Comparison of ENCODE assay signal across 9 cellular contexts in the genomic region with DNA sequence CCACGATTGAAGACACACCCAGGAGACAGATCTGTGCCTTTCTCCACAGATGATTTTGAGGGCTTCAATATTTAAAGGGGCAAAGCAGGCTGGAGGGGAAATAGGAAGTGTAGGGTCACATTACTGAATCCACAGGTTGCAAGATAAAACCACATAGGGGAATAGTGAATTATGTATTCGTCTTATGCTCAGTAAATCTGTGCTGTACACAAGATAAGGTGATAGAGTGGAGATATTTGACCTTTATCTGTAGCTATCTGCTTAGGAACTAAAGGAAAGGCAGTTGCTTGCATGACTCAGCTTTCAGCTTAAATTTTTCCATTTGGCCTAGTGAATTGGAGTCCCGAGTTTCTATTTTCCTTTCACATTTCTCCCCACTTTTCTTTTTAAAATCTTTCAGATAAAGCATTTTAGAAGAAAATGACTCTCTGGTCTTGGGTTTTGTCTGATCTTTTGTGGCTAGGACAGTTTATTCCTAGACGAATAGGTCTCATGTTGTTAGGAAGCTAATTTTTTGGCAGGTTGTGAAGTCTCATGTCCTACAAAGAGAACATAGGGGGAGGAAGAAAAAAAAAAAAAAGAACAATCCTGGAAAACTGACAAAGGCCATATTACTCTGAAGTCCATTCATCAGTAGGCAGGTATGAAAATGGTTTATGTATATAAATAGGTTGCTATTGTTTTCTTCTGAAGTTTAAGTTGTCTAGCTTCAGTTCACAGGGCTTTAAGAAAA. TPM values are rescaled to one million over a fixed set of nuclear protein-coding genes. Genes with fewer than 3 reads are reported as not detected.
DNase-seq lines count a peak whose midpoint lies in the region; ATAC-seq, FAIRE-seq and TF ChIP-seq lines count a peak whose summit lies in the region.
"Had no signal": no experiment of that assay in that cellular context is flagged by ENCODE, and none has a peak within 500 bp of the region (broad histone marks: within the 10 kb centered on the region; RNA-seq: fewer than 3 reads in every experiment).

No MANE protein-coding gene starts in this region.

- H3K9me3 Mint-ChIP-seq in brain: no peaks in the 10 kb centered on the region
- H3K9me3 Mint-ChIP-seq in activated CD4-positive, alpha-beta memory T cell treated with anti-CD3 and anti-CD28 coated beads for 36 hours: no peaks in the 10 kb centered on the region

- H2AFZ ChIP-seq in HepG2 (ENCODE audit: low read length): no peak overlapping the region

- H4K20me1 ChIP-seq in HepG2 (ENCODE audit: insufficient read depth, low read length): no peaks in the 10 kb centered on the region

- no peaks in the 10 kb centered on the region for H3K79me2 ChIP-seq in HepG2 (ENCODE audit: insufficient read depth, low read length)

- ATAC-seq in HepG2 (peak; percentile 50), HG03565 (IDR thresholded peaks at IDR 0.05; ENCODE audit: unreplicated experiment) (no peak)

- H3K27me3 Mint-ChIP-seq in brain: no peaks in the 10 kb centered on the region
- no peaks in the 10 kb centered on the region for H3K27me3 Mint-ChIP-seq in activated CD4-positive, alpha-beta memory T cell treated with anti-CD3 and anti-CD28 coated beads for 36 hours

- in situ Hi-C loops in HepG2 (cut with HindIII; ENCODE audit: extremely low pct_ligation_motif_present, low pct_unique_long_range_greater_than_20kb): no loop called here

- TF ChIP-seq EP300 in HepG2 (IDR thresholded peaks at IDR 0.05; ENCODE audit: low read depth in 2 of 2, low read length in 2 of 2) (peak in 1 of 2 experiments; percentile 13; a peak in 1 of 4 replicates), HepG2 (CRISPR knock-in tag; IDR thresholded peaks at IDR 0.05; ENCODE audit: borderline replicate concordance) (no peak), suprapubic skin (IDR thresholded peaks at IDR 0.05) (no peak)

- H3K27me3 ChIP-seq in HUES64 (ENCODE audit: insufficient read depth, low read length) (no peaks in the 10 kb centered on the region), HepG2 (ENCODE audit: control insufficient read depth in 1 of 2, insufficient read depth in 2 of 2, low read length in 2 of 2) (no peaks in the 10 kb centered on the region), suprapubic skin (no peaks in the 10 kb centered on the region)

- no peak overlapping the region for H3K4me2 ChIP-seq in HepG2 (ENCODE audit: low read depth, low read length)
- H3K4me2 ChIP-seq: KMS-11 had no signal

- peak overlapping the region; percentile 61; the same call in 1 of the 2 replicates for H3K9ac ChIP-seq in HUES64 (ENCODE audit: low read depth, low read length)
- H3K9ac ChIP-seq in HepG2 (ENCODE audit: insufficient read depth, low read depth, low read length): no peak overlapping the region
- H3K9ac ChIP-seq: KMS-11 had no signal

- BruUV-seq in HepG2 (replicated peaks; lab: Mats Ljungman, UMichigan): no TSS peak

- H3K4me3 Mint-ChIP-seq in brain: peak overlapping the region in 1 of 5 experiments; percentile 49
- no peak overlapping the region for H3K4me3 Mint-ChIP-seq in activated CD4-positive, alpha-beta memory T cell treated with anti-CD3 and anti-CD28 coated beads for 36 hours

- peak; percentile 48 for DNase-seq in HepG2 (ENCODE audit: low spot score)
- no peak for DNase-seq in suprapubic skin (ENCODE audit: low spot score in 2 of 2)
- DNase-seq in activated CD4-positive, alpha-beta memory T cell treated with anti-CD3 and anti-CD28 coated beads for 36 hours: no peak
- DNase-seq in T-helper 2 cell: no peak
- DNase-seq: activated CD4-positive, alpha-beta T cell treated with anti-CD3 and anti-CD28 coated beads, Interleukin-2, amount 50 U/mL, for 4 hours had no signal

- H3K4me3 ChIP-seq in HUES64 (ENCODE audit: low read length): no peak overlapping the region
- no peak overlapping the region for H3K4me3 ChIP-seq in HepG2 (replicated peaks in 1 of 3; ENCODE audit: insufficient read depth in 1 of 3, low read depth in 2 of 3, low read length in 3 of 3)
- H3K4me3 ChIP-seq in suprapubic skin: no peak overlapping the region

- H3K27ac ChIP-seq in HUES64 (ENCODE audit: low read depth, low read length) (peak overlapping the region; percentile 47; the same call in 1 of the 2 replicates), HepG2 (ENCODE audit: extremely low read length, insufficient read depth, low read length) (peak overlapping the region; percentile 37), suprapubic skin (peak overlapping the region; percentile 53)
- H3K27ac ChIP-seq: KMS-11 had no signal

- no peak for TF ChIP-seq CTCF in brain (conservative IDR thresholded peaks at IDR 0.05)
- no peak for TF ChIP-seq CTCF in HepG2 (CRISPR knock-in tag; IDR thresholded peaks at IDR 0.05)
- TF ChIP-seq CTCF in suprapubic skin (IDR thresholded peaks at IDR 0.05): no peak

- TF ChIP-seq POLR2A in HepG2 (IDR thresholded peaks at IDR 0.05; ENCODE audit: insufficient read depth in 1 of 2, low read depth in 2 of 2, low read length in 2 of 2) (no peak), suprapubic skin (IDR thresholded peaks at IDR 0.05) (no peak)

- no peaks in the 10 kb centered on the region for H3K4me1 Mint-ChIP-seq in brain
- peaks cover 6% of the 10 kb centered on the region for H3K4me1 Mint-ChIP-seq in activated CD4-positive, alpha-beta memory T cell treated with anti-CD3 and anti-CD28 coated beads for 36 hours (ENCODE audit: low read depth)

- no peaks in the 10 kb centered on the region for H3K36me3 ChIP-seq in HUES64 (ENCODE audit: insufficient read depth, low read length)
- no peaks in the 10 kb centered on the region for H3K36me3 ChIP-seq in HepG2 (replicated peaks in 1 of 2; ENCODE audit: control insufficient read depth in 1 of 2, insufficient read depth in 2 of 2, low read length in 2 of 2)
- H3K36me3 ChIP-seq in suprapubic skin: no peaks in the 10 kb centered on the region

- POLR2A ChIA-PET in HepG2 (lab: Yijun Ruan, JAX): interaction anchor here (1.2 to 1.5 kb wide), 4 partner anchors 8 to 275 kb away, joined by 3 to 6 read pairs (median 4); a partner anchor contains a TSS
- POLR2A ChIA-PET in activated CD4-positive, alpha-beta memory T cell treated with anti-CD3 and anti-CD28 coated beads for 36 hours (lab: Charles Lee): no interaction called here

- CTCF ChIA-PET in HepG2 (lab: Yijun Ruan, JAX; ENCODE audit: low intra/inter-chr PET ratio, low total read pairs): no interaction called here
- CTCF ChIA-PET in activated CD4-positive, alpha-beta memory T cell treated with anti-CD3 and anti-CD28 coated beads for 36 hours (lab: Charles Lee): interaction anchor here (0.6 to 0.8 kb wide), 3 partner anchors 75 to 1179 kb away, joined by 3 to 4 read pairs (median 3); no protein-coding TSS in a partner anchor

- H3K9me3 ChIP-seq in HUES64 (ENCODE audit: insufficient read depth, low read depth, low read length) (no peaks in the 10 kb centered on the region), HepG2 (ENCODE audit: low read length) (no peaks in the 10 kb centered on the region), suprapubic skin (no peaks in the 10 kb centered on the region)

- FAIRE-seq in HepG2 (lab: Jason Lieb, UNC): no peak

- WGBS in HUES64: 80% methylated on average over 4 of the region's 4 CpGs
- 80% methylated on average over 4 of the region's 4 CpGs for WGBS in HepG2 (ENCODE audit: low lambda C conversion rate)
- WGBS in suprapubic skin: 29% methylated on average over 4 of the region's 4 CpGs

- H3K36me3 Mint-ChIP-seq in brain: no peaks in the 10 kb centered on the region
- H3K36me3 Mint-ChIP-seq in activated CD4-positive, alpha-beta memory T cell treated with anti-CD3 and anti-CD28 coated beads for 36 hours: no peaks in the 10 kb centered on the region

- intact Hi-C loops in HepG2 (cut with micrococcal nuclease; ENCODE audit: unreplicated experiment): no loop called here
- intact Hi-C loops in activated CD4-positive, alpha-beta memory T cell treated with anti-CD3 and anti-CD28 coated beads for 36 hours (cut with micrococcal nuclease): no loop called here

- peak overlapping the region in 3 of 5 experiments; percentile 3 to 69 (median 48) for H3K27ac Mint-ChIP-seq in brain
- H3K27ac Mint-ChIP-seq in activated CD4-positive, alpha-beta memory T cell treated with anti-CD3 and anti-CD28 coated beads for 36 hours: no peak overlapping the region

- H3K4me1 ChIP-seq in HUES64 (ENCODE audit: insufficient read depth, low read length) (peaks cover 10% of the 10 kb centered on the region), HepG2 (ENCODE audit: insufficient read depth, low read length) (peaks cover 10% of the 10 kb centered on the region), suprapubic skin (peaks cover 11% of the 10 kb centered on the region)

- TF ChIP-seq RAD21 in HepG2 (CRISPR knock-in tag; IDR thresholded peaks at IDR 0.05): no peak

TF ChIP-seq in HepG2, 621 proteins besides CTCF, POLR2A, EP300 and RAD21 (continues in another document):
- 0 out of 2 replicates have a peak, but pooled peaks have one; percentile 15 for TF ChIP-seq SIX4 (CRISPR knock-in tag; IDR thresholded peaks at IDR 0.05)
- TF ChIP-seq RBM22 (optimal IDR thresholded peaks at IDR 0.05; ENCODE audit: low read length): peak; percentile 70

RNA-seq across cellular contexts. Expression of a gene that starts 55.4 kb away (rescaled TPM):
- polyA plus RNA-seq in HUES64 (2013, experiment 1 of 2): 7.8 TPM
- polyA plus RNA-seq in HUES64 (2013, experiment 2 of 2): 8.2 TPM
- polyA plus RNA-seq in brain (ENCODE audit: insufficient read depth, low read depth, low replicate concordance) (5.1 TPM), HepG2 (2011; rRNA removed) (15.2 and 16.9 TPM in 2 replicates)
- total RNA-seq in HepG2 (2016; rRNA removed; fragmentation: Illumina TruSeq; extraction: Trizol) (15.5 and 23.3 TPM in 2 replicates), suprapubic skin (10 to 100 TPM; 12.4 to 23.7 (median 15.3) TPM)
- total RNA-seq in HepG2 (2016; cell fraction: cytosol; rRNA removed; fragmentation: Illumina TruSeq; extraction: Trizol; ENCODE audit: low read depth): 1.6 and 1.8 TPM in 2 replicates
- 17.5 and 22.7 TPM in 2 replicates for total RNA-seq in HepG2 (2016; cell fraction: insoluble cytoplasmic fraction; rRNA removed; fragmentation: Illumina TruSeq; extraction: Trizol)
- 5.6 and 7.4 TPM in 2 replicates for total RNA-seq in HepG2 (2016; cell fraction: membrane; rRNA removed; fragmentation: Illumina TruSeq; extraction: Trizol)
- 12.8 and 13.0 TPM in 2 replicates for total RNA-seq in HepG2 (2016; cell fraction: nucleus; rRNA removed; fragmentation: Illumina TruSeq; extraction: Trizol)
- 7.6 and 10.6 TPM in 2 replicates for polyA plus RNA-seq in HepG2 (2011; cell fraction: cytosol; rRNA removed)
- polyA plus RNA-seq in HepG2 (2011; cell fraction: nucleus; rRNA removed): 8.6 and 9.8 TPM in 2 replicates
- polyA plus RNA-seq in HepG2 (2012): 13.5 and 16.7 TPM in 2 replicates
- polyA plus RNA-seq in HepG2 (2016; cell fraction: cytosol; fragmentation: Illumina TruSeq; extraction: Trizol; ENCODE audit: low read depth): 0.57 and 0.70 TPM in 2 replicates
- polyA plus RNA-seq in HepG2 (2016; cell fraction: insoluble cytoplasmic fraction; fragmentation: Illumina TruSeq; extraction: Trizol; ENCODE audit: low read depth): 15.9 and 16.0 TPM in 2 replicates
- 2.2 and 2.6 TPM in 2 replicates for polyA plus RNA-seq in HepG2 (2016; cell fraction: membrane; fragmentation: Illumina TruSeq; extraction: Trizol; ENCODE audit: low read depth)
- polyA plus RNA-seq in HepG2 (2016; cell fraction: nucleus; fragmentation: Illumina TruSeq; extraction: Trizol; ENCODE audit: insufficient read depth, low read depth): 11.2 and 12.2 TPM in 2 replicates
- polyA minus RNA-seq in HepG2 (2011; rRNA and poly(A)+ RNA removed; ENCODE audit: low replicate concordance): 30.5 and 39.3 TPM in 2 replicates
- polyA minus RNA-seq in HepG2 (2011; cell fraction: cytosol; rRNA and poly(A)+ RNA removed): 12.7 and 15.8 TPM in 2 replicates
- 34.8 and 39.1 TPM in 2 replicates for polyA minus RNA-seq in HepG2 (2011; cell fraction: nucleus; rRNA and poly(A)+ RNA removed)
- 10 to 100 TPM; 17.4 to 18.8 TPM for total RNA-seq in activated CD4-positive, alpha-beta memory T cell treated with anti-CD3 and anti-CD28 coated beads for 36 hours
